Comparison of ENCODE assay signal across 9 cellular contexts in genomic region chr2:168157070-168157469, GRCh38.
"Had no signal": no experiment of that assay in that cellular context is flagged by ENCODE, and none has a peak within 500 bp of the region (broad histone marks: within the 10 kb centered on the region; RNA-seq: fewer than 3 reads in every experiment).

No MANE protein-coding gene starts in this region.

- H3K27me3 ChIP-seq: colonic mucosa, ovary, transverse colon had no signal

- H3K4me3 Mint-ChIP-seq: activated CD8-positive, alpha-beta memory T cell treated with anti-CD3 and anti-CD28 coated beads, Interleukin-2, amount 10 ng/mL, durations not matched to agents 7 days and 5 days; activated naive CD8-positive, alpha-beta T cell treated with anti-CD3 and anti-CD28 coated beads, Interleukin-2, amount 50 U/mL, for 24 hours; activated T-cell treated with anti-CD3 and anti-CD28 coated beads, Interleukin-2, amount 50 U/mL, for 4 hours had no signal

- H3K36me3 ChIP-seq: ovary, transverse colon had no signal

- FAIRE-seq: frontal cortex had no signal

- H3K27me3 Mint-ChIP-seq: activated CD8-positive, alpha-beta memory T cell treated with anti-CD3 and anti-CD28 coated beads, Interleukin-2, amount 10 ng/mL, durations not matched to agents 7 days and 5 days; activated naive CD8-positive, alpha-beta T cell treated with anti-CD3 and anti-CD28 coated beads, Interleukin-2, amount 50 U/mL, for 24 hours had no signal

- H3K9me3 ChIP-seq: colonic mucosa, ovary, transverse colon had no signal

- H3K4me3 ChIP-seq: colonic mucosa, ovary, transverse colon had no signal

- H3K9me3 Mint-ChIP-seq: activated naive CD8-positive, alpha-beta T cell treated with anti-CD3 and anti-CD28 coated beads, Interleukin-2, amount 50 U/mL, for 24 hours; activated T-cell treated with anti-CD3 and anti-CD28 coated beads, Interleukin-2, amount 50 U/mL, for 4 hours had no signal

- H3K27ac ChIP-seq: colonic mucosa, ovary had no signal

- H3K27ac Mint-ChIP-seq: activated naive CD8-positive, alpha-beta T cell treated with anti-CD3 and anti-CD28 coated beads, Interleukin-2, amount 50 U/mL, for 24 hours had no signal

- DNase-seq: activated CD8-positive, alpha-beta memory T cell treated with anti-CD3 and anti-CD28 coated beads, Interleukin-2, amount 10 ng/mL, durations not matched to agents 7 days and 5 days; activated naive CD8-positive, alpha-beta T cell treated with anti-CD3 and anti-CD28 coated beads, Interleukin-2, amount 50 U/mL, for 24 hours; activated T-cell treated with anti-CD3 and anti-CD28 coated beads, Interleukin-2, amount 50 U/mL, for 4 hours; caudate nucleus; ovary; SHP77 treated with DMSO at 0.1 percent for 48 hours had no signal

- H3K4me1 ChIP-seq: colonic mucosa had no signal

- ATAC-seq: activated CD8-positive, alpha-beta memory T cell treated with anti-CD3 and anti-CD28 coated beads, Interleukin-2, amount 10 ng/mL, durations not matched to agents 7 days and 5 days; activated T-cell treated with anti-CD3 and anti-CD28 coated beads, Interleukin-2, amount 50 U/mL, for 4 hours had no signal
